Comparison of ENCODE assay signal across 8 cellular contexts in genomic region chr3:107239703-107240102, GRCh38.
DNase-seq lines count a peak whose midpoint lies in the region; ATAC-seq, FAIRE-seq and TF ChIP-seq lines count a peak whose summit lies in the region.

No MANE protein-coding gene starts in this region.

- H3K27me3 Mint-ChIP-seq in Caco-2 (ENCODE audit: insufficient read depth, unreplicated experiment), result peaks cover 18% of the 10 kb centered on the region

- TF ChIP-seq POLR2A in esophagus muscularis mucosa (IDR thresholded peaks at IDR 0.05; ENCODE audit: low read depth) (no peak), H54 (IDR thresholded peaks at IDR 0.05; ENCODE audit: low read depth, low read length) (no peak)

- no TSS peak for BruUV-seq in Caco-2 (replicated peaks; lab: Mats Ljungman, UMichigan)
- no TSS peak for BruUV-seq in PC-9 (replicated peaks; lab: Mats Ljungman, UMichigan)

- no peaks in the 10 kb centered on the region for H3K36me3 ChIP-seq in Caco-2 (ENCODE audit: control insufficient read depth, insufficient read depth, low read length)
- H3K36me3 ChIP-seq in PC-9 (ENCODE audit: low read depth), result no peaks in the 10 kb centered on the region
- no peaks in the 10 kb centered on the region for H3K36me3 ChIP-seq in esophagus muscularis mucosa
- H3K36me3 ChIP-seq in psoas muscle (ENCODE audit: insufficient read depth in 1 of 2, low read depth in 1 of 2), result no peaks in the 10 kb centered on the region

- H3K9me2 ChIP-seq in PC-9 (ENCODE audit: insufficient read depth), result no peaks in the 10 kb centered on the region

- DNase-seq in Caco-2, result no peak
- DNase-seq in PC-9, result no peak
- DNase-seq in esophagus muscularis mucosa (ENCODE audit: extremely low spot score), result no peak
- DNase-seq in psoas muscle, result no peak
- DNase-seq in H54 (ENCODE audit: insufficient read length, low spot score), result no peak
- no peak for DNase-seq in islet precursor cell

- 0 out of 2 replicates have a peak, but pooled peaks cover 5% of the 10 kb centered on the region for H3K4me1 ChIP-seq in Caco-2
- H3K4me1 ChIP-seq in PC-9 (replicated peaks; ENCODE audit: insufficient read depth), result peaks cover 57% of the 10 kb centered on the region
- H3K4me1 ChIP-seq in esophagus muscularis mucosa, result peaks cover 7 to 54% (median 49%) of the 10 kb centered on the region in 4 donors
- H3K4me1 ChIP-seq in psoas muscle, result peaks cover 19% of the 10 kb centered on the region

- peaks cover 7% of the 10 kb centered on the region for H3K4me1 Mint-ChIP-seq in Caco-2 (ENCODE audit: low read depth, unreplicated experiment)

- H3K36me3 Mint-ChIP-seq in Caco-2 (ENCODE audit: insufficient read depth, unreplicated experiment), result no peaks in the 10 kb centered on the region

- intact Hi-C loops in Caco-2 (cut with micrococcal nuclease; ENCODE audit: unreplicated experiment) (loop anchor here (2.0 to 10.0 kb wide), 2 partner anchors 25 to 1235 kb away; no protein-coding TSS in a partner anchor), PC-9 (cut with micrococcal nuclease; ENCODE audit: unreplicated experiment) (loop anchor here (1.0 to 5.0 kb wide), 6 partner anchors 31 to 1675 kb away; no protein-coding TSS in a partner anchor), esophagus muscularis mucosa (cut with DNase I) (loop anchor here (5.0 to 10.0 kb wide), 6 partner anchors 193 to 1238 kb away; partner anchors contain the start of gene BBX), psoas muscle (cut with DNase I) (loop anchor here (5.0 to 10.0 kb wide), 6 partner anchors 193 to 1245 kb away; partner anchors contain the start of gene BBX (in 1 of the 2))

- H3F3A ChIP-seq in PC-9 (ENCODE audit: insufficient read depth, low read depth), result peaks cover 18% of the 10 kb centered on the region

- FAIRE-seq in H54 (lab: Jason Lieb, UNC), result no peak

- H3K27ac ChIP-seq in PC-9 (no peak overlapping the region), esophagus muscularis mucosa (replicated peaks in 1 of 4) (peak overlapping the region; percentile 80 to 87 (median 82)), psoas muscle (peak overlapping the region; percentile 80)

- no peak for TF ChIP-seq EP300 in esophagus muscularis mucosa (IDR thresholded peaks at IDR 0.05)

- peaks cover 23% of the 10 kb centered on the region for H3K79me2 ChIP-seq in PC-9 (ENCODE audit: low read depth)

- TF ChIP-seq CTCF in Caco-2 (IDR thresholded peaks at IDR 0.05; ENCODE audit: insufficient read depth in 1 of 2, low read depth in 1 of 2, low read length in 1 of 2, severe bottlenecking in 1 of 2, unreplicated experiment in 1 of 2) (no peak), PC-9 (conservative IDR thresholded peaks at IDR 0.05) (no peak), esophagus muscularis mucosa (IDR thresholded peaks at IDR 0.05) (no peak), psoas muscle (IDR thresholded peaks at IDR 0.05) (no peak)

- H3K27me3 ChIP-seq in Caco-2 (replicated peaks; ENCODE audit: control insufficient read depth, insufficient read depth, low read length) (no peaks in the 10 kb centered on the region; the same call in 1 of the 2 replicates), PC-9 (ENCODE audit: insufficient read depth, low read depth) (no peaks in the 10 kb centered on the region), esophagus muscularis mucosa (no peaks in the 10 kb centered on the region), psoas muscle (ENCODE audit: insufficient read depth in 3 of 3, low read length in 2 of 3) (no peaks in the 10 kb centered on the region)

- no peaks in the 10 kb centered on the region for H4K20me1 ChIP-seq in PC-9 (ENCODE audit: insufficient read depth)

- H3K4me3 ChIP-seq in Caco-2 (ENCODE audit: low read depth, low read length) (no peak overlapping the region), PC-9 (peak overlapping the region; percentile 81), esophagus muscularis mucosa (peak overlapping the region; percentile 64 to 83 (median 73)), psoas muscle (peak overlapping the region; percentile 96)

- no peak for ATAC-seq in psoas muscle
- no peak for ATAC-seq in HG03139 (IDR thresholded peaks at IDR 0.05; ENCODE audit: unreplicated experiment)
- no peak for ATAC-seq in HG02981 (IDR thresholded peaks at IDR 0.05; ENCODE audit: unreplicated experiment)

- H3K27ac Mint-ChIP-seq in Caco-2 (ENCODE audit: unreplicated experiment), result no peak overlapping the region

- WGBS in esophagus muscularis mucosa, result 81% methylated on average over 4 of the region's 4 CpGs
- 79 to 91% (median 80%) methylated on average over 4 of the region's 4 CpGs for WGBS in psoas muscle, 3 donors

- H2AFZ ChIP-seq in PC-9, result peak overlapping the region; percentile 98; the same call in 1 of the 2 replicates

- peak overlapping the region; percentile 70 for H3K4me3 Mint-ChIP-seq in Caco-2 (ENCODE audit: unreplicated experiment)

- H3K9me3 Mint-ChIP-seq in Caco-2 (ENCODE audit: unreplicated experiment), result no peaks in the 10 kb centered on the region

- POLR2A ChIA-PET in Caco-2 (lab: Charles Lee) (no interaction called here), PC-9 (lab: Charles Lee; ENCODE audit: unreplicated experiment) (no interaction called here)

- H3K9me3 ChIP-seq in Caco-2 (no peaks in the 10 kb centered on the region), PC-9 (ENCODE audit: insufficient read depth, low read depth) (no peaks in the 10 kb centered on the region), esophagus muscularis mucosa (no peaks in the 10 kb centered on the region), psoas muscle (no peaks in the 10 kb centered on the region)

- CTCF ChIA-PET in Caco-2 (lab: Charles Lee) (no interaction called here), PC-9 (lab: Charles Lee) (no interaction called here)

- H3K4me2 ChIP-seq in PC-9, result peak overlapping the region; percentile 91
